Comparison of ENCODE assay signal across 8 cellular contexts in genomic region chr14:74493343-74494261, GRCh38. TPM values are rescaled to one million over a fixed set of nuclear protein-coding genes. Genes with fewer than 3 reads are reported as not detected.
DNase-seq lines count a peak whose midpoint lies in the region; ATAC-seq and TF ChIP-seq lines count a peak whose summit lies in the region.

TSS of gene ISCA2 (plus strand) at chr14:74493765. CDS start at chr14:74493775, 10 bp downstream.

- H3K36me3 ChIP-seq in parathyroid adenoma (ENCODE audit: control insufficient read depth, insufficient read depth, low read length), result no peaks in the 10 kb centered on the region
- peaks cover 0 to 16% (median 0%) of the 10 kb centered on the region in 3 donors for H3K36me3 ChIP-seq in tibial nerve

- peak; percentile 97 for DNase-seq in GM12864 (ENCODE audit: low read depth)
- DNase-seq in NCI-H1417 (lab: John Stamatoyannopoulos, UW), result peak; percentile 99 to 100 (median 99)
- peak; percentile 98 to 99 for DNase-seq in SW 1271 (lab: John Stamatoyannopoulos, UW)
- peak; percentile 99 for DNase-seq in activated naive CD8-positive, alpha-beta T cell treated with anti-CD3 and anti-CD28 coated beads, Interleukin-2, amount 50 U/mL, for 16 hours (ENCODE audit: low read depth, low spot score)
- peak; percentile 100 for DNase-seq in Right ventricle myocardium superior
- DNase-seq in tibial nerve (ENCODE audit: low spot score in 2 of 2), result peak; percentile 98 to 99

- peak within 1 kb of the TSS; percentile 98 for H3K4me3 ChIP-seq in GM12864 (ENCODE audit: low read depth, low read length)
- peak within 1 kb of the TSS; percentile 83 for H3K4me3 ChIP-seq in parathyroid adenoma (ENCODE audit: low read depth, low read length)
- peak within 1 kb of the TSS; percentile 61 to 95 (median 86) for H3K4me3 ChIP-seq in tibial nerve

- ATAC-seq in HG02759 (IDR thresholded peaks at IDR 0.05; ENCODE audit: unreplicated experiment), result peak; percentile 88
- peak; percentile 96 for ATAC-seq in Right ventricle myocardium superior (ENCODE audit: poor library complexity)

- TF ChIP-seq CTCF in GM12864 (IDR thresholded peaks at IDR 0.05; ENCODE audit: low read depth, low read length, missing control alignments) (no peak), parathyroid adenoma (IDR thresholded peaks at IDR 0.05) (no peak), tibial nerve (IDR thresholded peaks at IDR 0.05) (peak in 1 of 5 experiments; percentile 4)

- TF ChIP-seq POLR2A in tibial nerve (IDR thresholded peaks at IDR 0.05), result peak in 1 of 2 donors; percentile 34

- WGBS in tibial nerve, 2 donors, result 0 to 1% methylated on average over 40 to 48 of the region's 73 CpGs

- H2AFZ ChIP-seq in parathyroid adenoma, result peak within 1 kb of the TSS; percentile 98

- intact Hi-C loops in Right ventricle myocardium superior (cut with DNase I), result no loop called here

- peak within 1 kb of the TSS; percentile 95 for H3K4me2 ChIP-seq in parathyroid adenoma (ENCODE audit: low read length)

- H3K9me3 ChIP-seq in parathyroid adenoma (ENCODE audit: control insufficient read depth, low read length), result no peaks in the 10 kb centered on the region
- no peaks in the 10 kb centered on the region for H3K9me3 ChIP-seq in tibial nerve

- no peaks in the 10 kb centered on the region for H3K79me2 ChIP-seq in parathyroid adenoma

- H3K9ac ChIP-seq in parathyroid adenoma, result peak within 1 kb of the TSS; percentile 56

- peaks cover 5% of the 10 kb centered on the region for H3K4me1 ChIP-seq in parathyroid adenoma
- peaks cover 0 to 50% (median 19%) of the 10 kb centered on the region in 4 donors for H3K4me1 ChIP-seq in tibial nerve

- H3K27me3 ChIP-seq in parathyroid adenoma (ENCODE audit: control insufficient read depth, insufficient read depth, low read length) (no peaks in the 10 kb centered on the region), tibial nerve (no peaks in the 10 kb centered on the region)

- peak within 1 kb of the TSS; percentile 85 for H3K27ac ChIP-seq in parathyroid adenoma
- H3K27ac ChIP-seq in tibial nerve, result peak within 1 kb of the TSS; percentile 85 to 99 (median 92)

- TF ChIP-seq EP300 in tibial nerve (IDR thresholded peaks at IDR 0.05), result peak in 1 of 2 donors; percentile 46

RNA-seq across cellular contexts. Expression of gene ISCA2, which starts in this region (rescaled TPM):
- 38.3 TPM for total RNA-seq in Right ventricle myocardium superior
- total RNA-seq in tibial nerve, result 10 to 100 TPM in 3 of 4 donors, 1 to 10 TPM in 1; 7.3 to 14.9 (median 12.4) TPM

Comparison
In these comparisons a context has a peak if more than half of its experiments do, and no peak if none do; other contexts are left out.
1. Peak in every context shown above with its lines: DNase-seq, ATAC-seq, H3K4me3 ChIP-seq and H3K27ac ChIP-seq.